In the genomic region with DNA sequence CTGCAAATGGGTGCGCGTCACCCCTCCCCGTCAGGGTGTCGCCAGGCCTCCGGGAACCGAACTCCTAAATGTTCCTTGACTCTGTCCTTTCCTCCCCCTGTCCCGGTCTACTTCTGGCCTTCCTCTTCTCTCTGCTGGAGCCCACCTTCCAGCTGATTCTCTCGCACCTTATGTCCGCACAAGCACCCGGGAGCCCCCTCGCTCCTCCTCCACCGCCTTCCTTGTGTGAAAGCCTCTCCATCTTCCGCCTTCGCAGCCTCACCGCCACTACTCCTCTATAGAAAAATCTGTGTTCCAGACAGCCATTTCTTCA, we compare ENCODE assay signal across 1 cellular context.
TF ChIP-seq lines count a peak whose summit lies in the region.

No MANE protein-coding gene starts in this region.

TF ChIP-seq in HepG2, 621 proteins besides CTCF, POLR2A, EP300 and RAD21 (continued from another document and continues in another):
- TF ChIP-seq, protein P1, sequence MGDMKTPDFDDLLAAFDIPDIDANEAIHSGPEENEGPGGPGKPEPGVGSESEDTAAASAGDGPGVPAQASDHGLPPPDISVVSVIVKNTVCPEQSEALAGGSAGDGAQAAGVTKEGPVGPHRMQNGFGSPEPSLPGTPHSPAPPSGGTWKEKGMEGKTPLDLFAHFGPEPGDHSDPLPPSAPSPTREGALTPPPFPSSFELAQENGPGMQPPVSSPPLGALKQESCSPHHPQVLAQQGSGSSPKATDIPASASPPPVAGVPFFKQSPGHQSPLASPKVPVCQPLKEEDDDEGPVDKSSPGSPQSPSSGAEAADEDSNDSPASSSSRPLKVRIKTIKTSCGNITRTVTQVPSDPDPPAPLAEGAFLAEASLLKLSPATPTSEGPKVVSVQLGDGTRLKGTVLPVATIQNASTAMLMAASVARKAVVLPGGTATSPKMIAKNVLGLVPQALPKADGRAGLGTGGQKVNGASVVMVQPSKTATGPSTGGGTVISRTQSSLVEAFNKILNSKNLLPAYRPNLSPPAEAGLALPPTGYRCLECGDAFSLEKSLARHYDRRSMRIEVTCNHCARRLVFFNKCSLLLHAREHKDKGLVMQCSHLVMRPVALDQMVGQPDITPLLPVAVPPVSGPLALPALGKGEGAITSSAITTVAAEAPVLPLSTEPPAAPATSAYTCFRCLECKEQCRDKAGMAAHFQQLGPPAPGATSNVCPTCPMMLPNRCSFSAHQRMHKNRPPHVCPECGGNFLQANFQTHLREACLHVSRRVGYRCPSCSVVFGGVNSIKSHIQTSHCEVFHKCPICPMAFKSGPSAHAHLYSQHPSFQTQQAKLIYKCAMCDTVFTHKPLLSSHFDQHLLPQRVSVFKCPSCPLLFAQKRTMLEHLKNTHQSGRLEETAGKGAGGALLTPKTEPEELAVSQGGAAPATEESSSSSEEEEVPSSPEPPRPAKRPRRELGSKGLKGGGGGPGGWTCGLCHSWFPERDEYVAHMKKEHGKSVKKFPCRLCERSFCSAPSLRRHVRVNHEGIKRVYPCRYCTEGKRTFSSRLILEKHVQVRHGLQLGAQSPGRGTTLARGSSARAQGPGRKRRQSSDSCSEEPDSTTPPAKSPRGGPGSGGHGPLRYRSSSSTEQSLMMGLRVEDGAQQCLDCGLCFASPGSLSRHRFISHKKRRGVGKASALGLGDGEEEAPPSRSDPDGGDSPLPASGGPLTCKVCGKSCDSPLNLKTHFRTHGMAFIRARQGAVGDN (CRISPR knock-in tag; IDR thresholded peaks at IDR 0.05) = no peak
- TF ChIP-seq ZFP82 (CRISPR knock-in tag; IDR thresholded peaks at IDR 0.05; ENCODE audit: borderline replicate concordance) = no peak
- TF ChIP-seq ZNF616 (CRISPR knock-in tag; IDR thresholded peaks at IDR 0.05; ENCODE audit: low read depth) = no peak
- TF ChIP-seq XBP1 (CRISPR knock-in tag; IDR thresholded peaks at IDR 0.05) = no peak
- 0 out of 2 replicates have a peak, but pooled peaks have one; percentile 22 for TF ChIP-seq ZZZ3 (CRISPR knock-in tag; IDR thresholded peaks at IDR 0.05; ENCODE audit: borderline replicate concordance)
- TF ChIP-seq, protein P2, sequence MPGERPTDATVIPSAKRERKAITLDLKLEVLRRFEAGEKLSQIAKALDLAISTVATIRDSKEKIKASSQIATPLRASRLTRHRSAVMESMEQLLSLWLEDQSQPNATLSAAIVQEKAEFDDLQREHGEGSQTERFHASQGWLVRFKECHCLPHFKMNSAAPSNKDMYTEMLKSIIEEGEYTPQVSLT (CRISPR knock-in tag; IDR thresholded peaks at IDR 0.05; ENCODE audit: borderline replicate concordance, low read depth) = no peak
- TF ChIP-seq KLF12 (CRISPR knock-in tag; IDR thresholded peaks at IDR 0.05; ENCODE audit: borderline replicate concordance) = no peak
- TF ChIP-seq, protein P3, sequence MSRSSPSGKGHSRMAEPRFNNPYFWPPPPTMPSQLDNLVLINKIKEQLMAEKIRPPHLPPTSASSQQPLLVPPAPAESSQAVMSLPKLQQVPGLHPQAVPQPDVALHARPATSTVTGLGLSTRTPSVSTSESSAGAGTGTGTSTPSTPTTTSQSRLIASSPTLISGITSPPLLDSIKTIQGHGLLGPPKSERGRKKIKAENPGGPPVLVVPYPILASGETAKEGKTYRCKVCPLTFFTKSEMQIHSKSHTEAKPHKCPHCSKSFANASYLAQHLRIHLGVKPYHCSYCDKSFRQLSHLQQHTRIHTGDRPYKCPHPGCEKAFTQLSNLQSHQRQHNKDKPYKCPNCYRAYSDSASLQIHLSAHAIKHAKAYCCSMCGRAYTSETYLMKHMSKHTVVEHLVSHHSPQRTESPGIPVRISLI (CRISPR knock-in tag; IDR thresholded peaks at IDR 0.05; ENCODE audit: borderline replicate concordance) = no peak
- TF ChIP-seq ZNF660 (CRISPR knock-in tag; IDR thresholded peaks at IDR 0.05; ENCODE audit: borderline replicate concordance, low read depth) = no peak
- TF ChIP-seq ZNF205 (CRISPR knock-in tag; IDR thresholded peaks at IDR 0.05) = no peak
- TF ChIP-seq SPEN (CRISPR knock-in tag; IDR thresholded peaks at IDR 0.05; ENCODE audit: low read depth) = peak; percentile 53; the same call in 1 of the 2 replicates
- TF ChIP-seq, protein P4, sequence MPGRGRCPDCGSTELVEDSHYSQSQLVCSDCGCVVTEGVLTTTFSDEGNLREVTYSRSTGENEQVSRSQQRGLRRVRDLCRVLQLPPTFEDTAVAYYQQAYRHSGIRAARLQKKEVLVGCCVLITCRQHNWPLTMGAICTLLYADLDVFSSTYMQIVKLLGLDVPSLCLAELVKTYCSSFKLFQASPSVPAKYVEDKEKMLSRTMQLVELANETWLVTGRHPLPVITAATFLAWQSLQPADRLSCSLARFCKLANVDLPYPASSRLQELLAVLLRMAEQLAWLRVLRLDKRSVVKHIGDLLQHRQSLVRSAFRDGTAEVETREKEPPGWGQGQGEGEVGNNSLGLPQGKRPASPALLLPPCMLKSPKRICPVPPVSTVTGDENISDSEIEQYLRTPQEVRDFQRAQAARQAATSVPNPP (CRISPR knock-in tag; IDR thresholded peaks at IDR 0.05) = no peak
- no peak for TF ChIP-seq ELF1 (CRISPR knock-in tag; IDR thresholded peaks at IDR 0.05)
- no peak for TF ChIP-seq ZNF563 (CRISPR knock-in tag; IDR thresholded peaks at IDR 0.05)
- peak; percentile 69; the same call in 1 of the 2 replicates for TF ChIP-seq HIVEP1 (CRISPR knock-in tag; IDR thresholded peaks at IDR 0.05)
- peak; percentile 54; the same call in 1 of the 2 replicates for TF ChIP-seq ZNF253 (CRISPR knock-in tag; IDR thresholded peaks at IDR 0.05; ENCODE audit: borderline replicate concordance)
- 0 out of 2 replicates have a peak, but pooled peaks have one; percentile 0 for TF ChIP-seq ZBTB7A (CRISPR knock-in tag; IDR thresholded peaks at IDR 0.05)
- no peak for TF ChIP-seq NFRKB (IDR thresholded peaks at IDR 0.05)
- TF ChIP-seq ZNF891 (CRISPR knock-in tag; IDR thresholded peaks at IDR 0.05) = no peak; the same call in 1 of the 2 replicates
- TF ChIP-seq RFX3 (CRISPR knock-in tag; IDR thresholded peaks at IDR 0.05) = no peak
- TF ChIP-seq TRIM24 (CRISPR knock-in tag; IDR thresholded peaks at IDR 0.05) = no peak
- no peak for TF ChIP-seq SMAD9 (CRISPR knock-in tag; IDR thresholded peaks at IDR 0.05)
- no peak for TF ChIP-seq GATAD2A (CRISPR knock-in tag; IDR thresholded peaks at IDR 0.05)
- TF ChIP-seq, protein P5, sequence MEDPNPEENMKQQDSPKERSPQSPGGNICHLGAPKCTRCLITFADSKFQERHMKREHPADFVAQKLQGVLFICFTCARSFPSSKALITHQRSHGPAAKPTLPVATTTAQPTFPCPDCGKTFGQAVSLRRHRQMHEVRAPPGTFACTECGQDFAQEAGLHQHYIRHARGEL (CRISPR knock-in tag; IDR thresholded peaks at IDR 0.05) = no peak
- TF ChIP-seq, protein P6, sequence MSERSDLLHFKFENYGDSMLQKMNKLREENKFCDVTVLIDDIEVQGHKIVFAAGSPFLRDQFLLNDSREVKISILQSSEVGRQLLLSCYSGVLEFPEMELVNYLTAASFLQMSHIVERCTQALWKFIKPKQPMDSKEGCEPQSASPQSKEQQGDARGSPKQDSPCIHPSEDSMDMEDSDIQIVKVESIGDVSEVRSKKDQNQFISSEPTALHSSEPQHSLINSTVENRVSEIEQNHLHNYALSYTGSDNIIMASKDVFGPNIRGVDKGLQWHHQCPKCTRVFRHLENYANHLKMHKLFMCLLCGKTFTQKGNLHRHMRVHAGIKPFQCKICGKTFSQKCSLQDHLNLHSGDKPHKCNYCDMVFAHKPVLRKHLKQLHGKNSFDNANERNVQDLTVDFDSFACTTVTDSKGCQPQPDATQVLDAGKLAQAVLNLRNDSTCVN (CRISPR knock-in tag; IDR thresholded peaks at IDR 0.05; ENCODE audit: borderline replicate concordance) = 0 out of 2 replicates have a peak, but pooled peaks have one; percentile 12
- TF ChIP-seq ZFP1 (CRISPR knock-in tag; IDR thresholded peaks at IDR 0.05) = no peak
- TF ChIP-seq, protein P7, sequence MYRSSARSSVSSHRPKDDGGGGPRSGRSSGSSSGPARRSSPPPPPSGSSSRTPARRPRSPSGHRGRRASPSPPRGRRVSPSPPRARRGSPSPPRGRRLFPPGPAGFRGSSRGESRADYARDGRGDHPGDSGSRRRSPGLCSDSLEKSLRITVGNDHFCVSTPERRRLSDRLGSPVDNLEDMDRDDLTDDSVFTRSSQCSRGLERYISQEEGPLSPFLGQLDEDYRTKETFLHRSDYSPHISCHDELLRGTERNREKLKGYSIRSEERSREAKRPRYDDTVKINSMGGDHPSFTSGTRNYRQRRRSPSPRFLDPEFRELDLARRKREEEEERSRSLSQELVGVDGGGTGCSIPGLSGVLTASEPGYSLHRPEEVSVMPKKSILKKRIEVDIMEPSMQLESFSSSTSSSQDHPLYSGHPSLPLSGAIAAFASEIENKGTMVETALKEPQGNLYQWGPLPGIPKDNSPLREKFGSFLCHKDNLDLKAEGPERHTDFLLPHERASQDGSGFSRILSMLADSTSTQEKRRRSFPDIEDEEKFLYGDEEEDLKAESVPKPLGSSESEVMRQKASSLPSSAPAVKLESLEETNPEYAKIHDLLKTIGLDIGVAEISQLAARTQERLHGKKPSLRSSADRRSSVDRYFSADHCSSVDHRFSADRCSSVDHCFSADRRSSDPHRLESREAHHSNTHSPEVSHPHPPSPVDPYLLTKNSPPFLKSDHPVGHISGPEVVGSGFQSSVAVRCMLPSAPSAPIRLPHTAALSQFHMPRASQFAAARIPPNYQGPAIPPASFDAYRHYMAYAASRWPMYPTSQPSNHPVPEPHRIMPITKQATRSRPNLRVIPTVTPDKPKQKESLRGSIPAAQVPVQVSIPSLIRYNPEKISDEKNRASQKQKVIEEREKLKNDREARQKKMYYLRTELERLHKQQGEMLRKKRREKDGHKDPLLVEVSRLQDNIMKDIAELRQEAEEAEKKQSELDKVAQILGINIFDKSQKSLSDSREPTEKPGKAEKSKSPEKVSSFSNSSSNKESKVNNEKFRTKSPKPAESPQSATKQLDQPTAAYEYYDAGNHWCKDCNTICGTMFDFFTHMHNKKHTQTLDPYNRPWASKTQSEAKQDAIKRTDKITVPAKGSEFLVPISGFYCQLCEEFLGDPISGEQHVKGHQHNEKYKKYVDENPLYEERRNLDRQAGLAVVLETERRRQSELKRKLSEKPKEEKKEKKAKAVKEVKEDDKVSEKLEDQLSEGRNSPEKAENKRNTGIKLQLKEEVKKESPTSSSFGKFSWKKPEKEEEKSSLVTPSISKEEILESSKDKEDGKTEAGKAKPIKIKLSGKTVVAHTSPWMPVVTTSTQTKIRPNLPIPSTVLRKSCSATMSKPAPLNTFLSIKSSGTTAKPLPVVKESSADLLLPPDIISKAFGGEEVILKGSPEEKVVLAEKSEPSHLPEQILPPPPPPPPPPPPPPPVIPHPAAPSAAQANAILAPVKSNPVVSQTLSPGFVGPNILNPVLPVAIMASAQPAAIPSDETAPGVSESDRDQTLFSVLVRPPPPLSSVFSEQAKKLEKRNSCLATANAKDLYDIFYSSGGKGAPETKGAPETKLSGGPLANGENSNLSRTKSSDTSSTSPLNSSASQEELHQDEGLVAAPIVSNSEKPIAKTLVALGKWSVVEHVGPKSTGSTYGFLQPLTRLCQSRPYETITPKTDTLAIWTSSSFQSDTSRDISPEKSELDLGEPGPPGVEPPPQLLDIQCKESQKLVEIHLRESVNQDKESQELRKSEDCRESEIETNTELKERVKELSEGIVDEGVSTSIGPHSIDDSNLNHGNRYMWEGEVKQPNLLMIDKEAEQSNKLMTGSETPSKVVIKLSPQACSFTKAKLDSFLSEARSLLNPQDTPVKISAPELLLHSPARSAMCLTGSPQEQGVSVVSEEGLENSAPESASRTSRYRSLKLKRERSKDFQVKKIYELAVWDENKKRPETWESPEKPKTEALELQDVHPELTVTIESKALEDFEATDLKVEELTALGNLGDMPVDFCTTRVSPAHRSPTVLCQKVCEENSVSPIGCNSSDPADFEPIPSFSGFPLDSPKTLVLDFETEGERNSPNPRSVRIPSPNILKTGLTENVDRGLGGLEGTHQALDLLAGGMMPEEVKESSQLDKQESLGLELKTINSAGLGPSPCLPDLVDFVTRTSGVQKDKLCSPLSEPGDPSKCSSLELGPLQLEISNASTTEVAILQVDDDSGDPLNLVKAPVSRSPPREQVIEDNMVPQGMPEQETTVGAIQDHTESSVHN (CRISPR knock-in tag; IDR thresholded peaks at IDR 0.05) = peak; percentile 78; the same call in 1 of the 2 replicates
- TF ChIP-seq, protein P8, sequence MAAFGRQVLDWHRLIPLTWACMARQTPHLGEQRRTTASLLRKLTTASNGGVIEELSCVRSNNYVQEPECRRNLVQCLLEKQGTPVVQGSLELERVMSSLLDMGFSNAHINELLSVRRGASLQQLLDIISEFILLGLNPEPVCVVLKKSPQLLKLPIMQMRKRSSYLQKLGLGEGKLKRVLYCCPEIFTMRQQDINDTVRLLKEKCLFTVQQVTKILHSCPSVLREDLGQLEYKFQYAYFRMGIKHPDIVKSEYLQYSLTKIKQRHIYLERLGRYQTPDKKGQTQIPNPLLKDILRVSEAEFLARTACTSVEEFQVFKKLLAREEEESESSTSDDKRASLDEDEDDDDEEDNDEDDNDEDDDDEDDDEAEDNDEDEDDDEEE (CRISPR knock-in tag; IDR thresholded peaks at IDR 0.05) = no peak
- 0 out of 2 replicates have a peak, but pooled peaks have one; percentile 4 for TF ChIP-seq ZNF782 (CRISPR knock-in tag; IDR thresholded peaks at IDR 0.05; ENCODE audit: borderline replicate concordance)
- no peak for TF ChIP-seq ZNF83 (CRISPR knock-in tag; IDR thresholded peaks at IDR 0.05; ENCODE audit: borderline replicate concordance)
- no peak for TF ChIP-seq ZNF550 (CRISPR knock-in tag; IDR thresholded peaks at IDR 0.05; ENCODE audit: borderline replicate concordance)
- TF ChIP-seq ZFAT (CRISPR knock-in tag; conservative IDR thresholded peaks at IDR 0.05) = no peak
- no peak for TF ChIP-seq ZNF761 (CRISPR knock-in tag; conservative IDR thresholded peaks at IDR 0.05)
- 0 out of 2 replicates have a peak, but pooled peaks have one; percentile 14 for TF ChIP-seq ZNF441 (CRISPR knock-in tag; IDR thresholded peaks at IDR 0.05; ENCODE audit: borderline replicate concordance)
- TF ChIP-seq SOX6 (IDR thresholded peaks at IDR 0.05) = no peak
- TF ChIP-seq SOX6 (CRISPR knock-in tag; IDR thresholded peaks at IDR 0.05) = peak; percentile 10; the same call in 1 of the 2 replicates
- peak; percentile 96 for TF ChIP-seq ZBTB38 (CRISPR knock-in tag; IDR thresholded peaks at IDR 0.05)
- TF ChIP-seq, protein P9, sequence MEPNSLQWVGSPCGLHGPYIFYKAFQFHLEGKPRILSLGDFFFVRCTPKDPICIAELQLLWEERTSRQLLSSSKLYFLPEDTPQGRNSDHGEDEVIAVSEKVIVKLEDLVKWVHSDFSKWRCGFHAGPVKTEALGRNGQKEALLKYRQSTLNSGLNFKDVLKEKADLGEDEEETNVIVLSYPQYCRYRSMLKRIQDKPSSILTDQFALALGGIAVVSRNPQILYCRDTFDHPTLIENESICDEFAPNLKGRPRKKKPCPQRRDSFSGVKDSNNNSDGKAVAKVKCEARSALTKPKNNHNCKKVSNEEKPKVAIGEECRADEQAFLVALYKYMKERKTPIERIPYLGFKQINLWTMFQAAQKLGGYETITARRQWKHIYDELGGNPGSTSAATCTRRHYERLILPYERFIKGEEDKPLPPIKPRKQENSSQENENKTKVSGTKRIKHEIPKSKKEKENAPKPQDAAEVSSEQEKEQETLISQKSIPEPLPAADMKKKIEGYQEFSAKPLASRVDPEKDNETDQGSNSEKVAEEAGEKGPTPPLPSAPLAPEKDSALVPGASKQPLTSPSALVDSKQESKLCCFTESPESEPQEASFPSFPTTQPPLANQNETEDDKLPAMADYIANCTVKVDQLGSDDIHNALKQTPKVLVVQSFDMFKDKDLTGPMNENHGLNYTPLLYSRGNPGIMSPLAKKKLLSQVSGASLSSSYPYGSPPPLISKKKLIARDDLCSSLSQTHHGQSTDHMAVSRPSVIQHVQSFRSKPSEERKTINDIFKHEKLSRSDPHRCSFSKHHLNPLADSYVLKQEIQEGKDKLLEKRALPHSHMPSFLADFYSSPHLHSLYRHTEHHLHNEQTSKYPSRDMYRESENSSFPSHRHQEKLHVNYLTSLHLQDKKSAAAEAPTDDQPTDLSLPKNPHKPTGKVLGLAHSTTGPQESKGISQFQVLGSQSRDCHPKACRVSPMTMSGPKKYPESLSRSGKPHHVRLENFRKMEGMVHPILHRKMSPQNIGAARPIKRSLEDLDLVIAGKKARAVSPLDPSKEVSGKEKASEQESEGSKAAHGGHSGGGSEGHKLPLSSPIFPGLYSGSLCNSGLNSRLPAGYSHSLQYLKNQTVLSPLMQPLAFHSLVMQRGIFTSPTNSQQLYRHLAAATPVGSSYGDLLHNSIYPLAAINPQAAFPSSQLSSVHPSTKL (CRISPR knock-in tag; IDR thresholded peaks at IDR 0.05) = no peak
